ENCODE assay signal across 7 cellular contexts in genomic region chr14:23929822-23930294, GRCh38. TPM values are rescaled to one million over a fixed set of nuclear protein-coding genes. Genes with fewer than 3 reads are reported as not detected.
DNase-seq lines count a peak whose midpoint lies in the region; FAIRE-seq and TF ChIP-seq lines count a peak whose summit lies in the region.

No MANE protein-coding gene starts in this region.

- no peak for FAIRE-seq in HTR-8/SVneo (lab: Jason Lieb, UNC)

- intact Hi-C loops in ovary (cut with DNase I) = loop anchor here in 2 of 4 donors (2.0 to 10.0 kb wide), 2 partner anchors 295 to 299 kb away; partner anchors contain the start of gene DHRS2 (in 1 of the 2)

- no peaks in the 10 kb centered on the region for H3K9me3 ChIP-seq in SJCRH30 (replicated peaks)
- no peaks in the 10 kb centered on the region for H3K9me3 ChIP-seq in ovary
- H3K9me3 ChIP-seq in tibial nerve = no peaks in the 10 kb centered on the region

- TF ChIP-seq EP300 in ovary (IDR thresholded peaks at IDR 0.05) = no peak
- no peak for TF ChIP-seq EP300 in tibial nerve (IDR thresholded peaks at IDR 0.05)

- DNase-seq in HTR-8/SVneo (ENCODE audit: insufficient read length, low spot score) (peak; percentile 60), SJCRH30 (peak; percentile 74 to 87), germinal center (ENCODE audit: low spot score) (peak; percentile 79), ovary (peak; percentile 74 to 87 (median 81)), tibial nerve (ENCODE audit: low spot score in 2 of 2) (peak; percentile 78 to 97)
- peak; percentile 58 to 77 (median 70) for DNase-seq in activated naive CD4-positive, alpha-beta T cell (lab: John Stamatoyannopoulos, UW)

- no peak overlapping the region for H3K4me3 ChIP-seq in SJCRH30
- H3K4me3 ChIP-seq in ovary = no peak overlapping the region
- H3K4me3 ChIP-seq in tibial nerve = no peak overlapping the region

- TF ChIP-seq CTCF in GM12874 (IDR thresholded peaks at IDR 0.05; ENCODE audit: insufficient read depth, low read depth, low read length) (peak; percentile 98), ovary (IDR thresholded peaks at IDR 0.05) (peak; percentile 47 to 76 (median 56)), tibial nerve (IDR thresholded peaks at IDR 0.05) (peak; percentile 69 to 92 (median 82))

- H3K36me3 ChIP-seq in SJCRH30 (no peaks in the 10 kb centered on the region), ovary (no peaks in the 10 kb centered on the region), tibial nerve (no peaks in the 10 kb centered on the region)

- H3K27ac ChIP-seq in SJCRH30 = no peak overlapping the region
- H3K27ac ChIP-seq in ovary = no peak overlapping the region
- H3K27ac ChIP-seq in tibial nerve = no peak overlapping the region

- WGBS in ovary, 3 donors = 8 to 9% (median 8%) methylated on average over 3 of the region's 3 CpGs
- 4 to 5% methylated on average over 3 of the region's 3 CpGs for WGBS in tibial nerve, 2 donors

- H3K4me1 ChIP-seq in SJCRH30 (no peaks in the 10 kb centered on the region), ovary (ENCODE audit: insufficient read depth) (peaks cover 12% of the 10 kb centered on the region), tibial nerve (peaks cover 0 to 17% (median 0%) of the 10 kb centered on the region in 4 donors)

- H3K27me3 ChIP-seq in SJCRH30 (no peaks in the 10 kb centered on the region), ovary (no peaks in the 10 kb centered on the region), tibial nerve (no peaks in the 10 kb centered on the region)

- no peak for TF ChIP-seq POLR2A in ovary (IDR thresholded peaks at IDR 0.05)
- no peak for TF ChIP-seq POLR2A in tibial nerve (IDR thresholded peaks at IDR 0.05)

RNA-seq across cellular contexts. Expression of gene DHRS4, which starts 23.7 kb away (rescaled TPM):
- total RNA-seq in SJCRH30 (2014; rRNA removed; shearing (Covaris generic)) = 18.3 and 18.6 TPM in 2 replicates
- total RNA-seq in ovary = 10 to 100 TPM; 16.6 to 38.7 (median 25.4) TPM
- 10 to 100 TPM; 25.2 to 38.8 TPM for polyA plus RNA-seq in ovary
- 10 to 100 TPM; 28.8 to 61.5 (median 49.8) TPM for total RNA-seq in tibial nerve

RNA-seq across cellular contexts. Expression of gene DHRS4L2, which starts 58.9 kb away (rescaled TPM):
- total RNA-seq in SJCRH30 (2014; rRNA removed; shearing (Covaris generic)) = 11.1 and 11.7 TPM in 2 replicates
- 10 to 100 TPM in 6 of 7 donors, 1 to 10 TPM in 1; 7.7 to 33.1 (median 19.5) TPM for total RNA-seq in ovary
- 10 to 100 TPM; 17.6 to 20.3 TPM for polyA plus RNA-seq in ovary
- total RNA-seq in tibial nerve = 10 to 100 TPM; 15.3 to 19.6 (median 17.7) TPM
